In the genomic region with DNA sequence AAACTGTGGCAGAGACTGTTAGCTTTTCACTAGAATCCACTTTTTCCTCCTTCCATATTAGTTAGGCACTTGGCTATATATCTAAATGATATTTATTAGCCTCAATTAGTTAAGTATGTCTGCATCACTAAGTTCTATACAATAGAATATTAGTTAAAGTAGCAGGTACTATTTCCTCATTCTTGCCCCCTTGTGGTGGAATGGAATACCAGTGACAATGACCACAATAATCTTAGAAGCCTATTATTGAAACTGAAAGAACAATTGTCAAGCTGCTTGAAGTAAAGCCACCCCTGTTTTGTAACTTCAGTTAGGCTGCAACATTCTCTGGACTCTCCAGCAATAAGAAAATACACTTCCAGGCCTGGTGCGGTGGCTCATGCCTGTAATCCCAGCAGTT, we compare ENCODE assay signal across 8 cellular contexts.
A peak's percentile ranks its signal among the peaks of the same experiment; 100 is the strongest.
DNase-seq lines count a peak whose midpoint lies in the region; ATAC-seq and TF ChIP-seq lines count a peak whose summit lies in the region.
"Had no signal": no experiment of that assay in that cellular context is flagged by ENCODE, and none has a peak within 500 bp of the region (broad histone marks: within the 10 kb centered on the region; RNA-seq: fewer than 3 reads in every experiment).

No MANE protein-coding gene starts in this region.

- H4K8ac ChIP-seq in trophoblast cell (ENCODE audit: low read depth, low read length) = no peak overlapping the region

- ATAC-seq in GM21367 (IDR thresholded peaks at IDR 0.05; ENCODE audit: unreplicated experiment) = peak; percentile 99
- ATAC-seq in HG03460 (IDR thresholded peaks at IDR 0.05; ENCODE audit: unreplicated experiment) = peak; percentile 97

- no CpG with 5 or more reads among the region's 1 CpG for WGBS in trophoblast cell (ENCODE audit: extremely low coverage, insufficient coverage, insufficient read length)

- no peak overlapping the region for H3K23ac ChIP-seq in trophoblast cell (ENCODE audit: low read length)

- no peak overlapping the region for H3K14ac ChIP-seq in trophoblast cell (ENCODE audit: low read length)

- H2AK5ac ChIP-seq in trophoblast cell (ENCODE audit: low read length) = no peak overlapping the region

- no peaks in the 10 kb centered on the region for H3K36me3 ChIP-seq in trophoblast cell (ENCODE audit: control insufficient read depth in 1 of 2, insufficient read depth in 2 of 2, low read length in 2 of 2)

- no peaks in the 10 kb centered on the region for H3K4me1 ChIP-seq in trophoblast cell (ENCODE audit: control insufficient read depth in 1 of 2, insufficient read depth in 2 of 2, low read length in 2 of 2)

- no peaks in the 10 kb centered on the region for H3K79me2 ChIP-seq in trophoblast cell (ENCODE audit: control insufficient read depth, insufficient read depth, low read length, poor library complexity)

- no peaks in the 10 kb centered on the region for H3K79me1 ChIP-seq in trophoblast cell (ENCODE audit: low read length)

- no peak overlapping the region for H2BK5ac ChIP-seq in trophoblast cell (ENCODE audit: low read depth, low read length, poor library complexity)

- H3K4me3 ChIP-seq in astrocyte of the cerebellum (ENCODE audit: low read depth, low read length) = no peak overlapping the region
- H3K4me3 ChIP-seq in trophoblast cell (ENCODE audit: low read depth, low read length) = no peak overlapping the region
- H3K4me3 ChIP-seq: skin epidermis had no signal

- H3K27me3 ChIP-seq in trophoblast cell (ENCODE audit: insufficient read depth, low read length) = no peaks in the 10 kb centered on the region

- TF ChIP-seq CTCF in GM12872 (IDR thresholded peaks at IDR 0.05; ENCODE audit: insufficient read depth, low read depth, low read length) (peak; percentile 53), astrocyte of the cerebellum (IDR thresholded peaks at IDR 0.05; ENCODE audit: low read depth, low read length, missing control alignments) (peak; percentile 13)

- no peak overlapping the region for H2AFZ ChIP-seq in trophoblast cell (ENCODE audit: insufficient read depth, low read length, poor library complexity)

- H2BK12ac ChIP-seq in trophoblast cell (ENCODE audit: low read length) = no peak overlapping the region

- H3K4me2 ChIP-seq in trophoblast cell (ENCODE audit: low read length) = no peak overlapping the region

- no peak overlapping the region for H3K9ac ChIP-seq in trophoblast cell (ENCODE audit: low read length)

- no peak overlapping the region for H3K27ac ChIP-seq in trophoblast cell (ENCODE audit: low read depth, low read length)
- H3K27ac ChIP-seq: skin epidermis had no signal

- no peak overlapping the region for H4K91ac ChIP-seq in trophoblast cell (ENCODE audit: low read depth, low read length)

- DNase-seq in astrocyte of the cerebellum (ENCODE audit: low read depth) = no peak
- DNase-seq in trophoblast cell = peak; percentile 21 to 52
- DNase-seq in NCI-H1436 (lab: John Stamatoyannopoulos, UW) = no peak
- DNase-seq in NCI-H2171 treated with DMSO at 0.1 percent for 48 hours (lab: John Stamatoyannopoulos, UW) = no peak

- in situ Hi-C loops in astrocyte of the cerebellum (cut with HindIII; ENCODE audit: low sequenced_read_pairs) = no loop called here

- no peaks in the 10 kb centered on the region for H3K9me3 ChIP-seq in trophoblast cell (ENCODE audit: insufficient read depth, low read depth, low read length)

- no peak overlapping the region for H3K18ac ChIP-seq in trophoblast cell (ENCODE audit: low read length)

- no peak overlapping the region for H3K4ac ChIP-seq in trophoblast cell (ENCODE audit: low read depth, low read length)

- H4K12ac ChIP-seq in trophoblast cell (ENCODE audit: low read depth, low read length) = no peak overlapping the region

- H2BK120ac ChIP-seq in trophoblast cell (ENCODE audit: insufficient read depth, low read length, poor library complexity) = no peak overlapping the region

Comparison
In these comparisons a context has a peak if more than half of its experiments do, and no peak if none do; other contexts are left out.
1. DNase-seq: peak in trophoblast cell (2 of 2); none in astrocyte of the cerebellum (single experiment), NCI-H1436 (single experiment) and NCI-H2171 treated with DMSO at 0.1 percent for 48 hours (single experiment).